ENCODE assay signal across 18 cellular contexts in the genomic region with DNA sequence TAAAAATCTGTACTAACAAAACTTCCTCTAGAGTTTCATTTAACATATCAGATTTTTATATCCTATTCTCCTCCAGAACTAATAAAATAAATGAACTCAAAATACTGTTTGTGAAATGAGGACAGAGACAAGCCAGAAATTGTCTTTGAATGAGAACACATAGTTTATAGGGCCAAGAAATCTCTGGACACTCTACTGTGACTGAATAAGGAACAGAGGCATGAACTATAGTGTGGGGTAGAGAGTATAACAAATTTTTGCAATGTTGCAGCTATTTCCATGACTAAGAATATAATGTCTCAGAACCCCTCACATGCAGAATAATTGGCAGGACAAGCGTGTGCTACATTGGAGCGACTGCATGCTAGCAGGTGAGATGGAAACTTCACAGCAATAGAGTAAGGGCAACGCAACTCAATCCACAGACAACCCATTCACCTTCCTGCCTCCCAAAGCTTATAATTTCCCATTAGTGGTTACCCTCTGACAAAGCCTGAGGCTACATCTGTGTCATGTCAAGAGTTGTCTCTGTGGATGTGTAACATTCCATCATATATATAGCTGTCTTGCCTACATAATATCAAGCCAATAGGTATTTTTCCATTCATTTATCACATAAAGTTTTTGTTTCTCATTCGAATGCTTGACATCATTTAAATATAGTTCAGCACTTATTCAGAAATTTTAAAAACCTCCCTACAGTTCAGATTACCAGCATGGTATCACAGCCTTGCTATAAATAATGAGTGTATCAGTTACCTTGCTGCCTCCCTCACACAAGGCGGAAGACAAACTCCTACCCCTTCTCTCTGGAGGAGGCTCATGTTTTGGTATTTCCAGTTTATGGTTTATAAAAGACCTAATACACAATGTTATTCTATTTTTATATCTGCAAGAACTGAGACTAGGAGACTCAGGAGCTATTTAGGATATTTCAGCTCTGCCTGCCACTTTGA.
"Had no signal": no experiment of that assay in that cellular context is flagged by ENCODE, and none has a peak within 500 bp of the region (broad histone marks: within the 10 kb centered on the region; RNA-seq: fewer than 3 reads in every experiment).

No MANE protein-coding gene starts in this region.

- H2AFZ ChIP-seq: neural progenitor cell had no signal

- H3K4me2 ChIP-seq: neural progenitor cell had no signal

- ATAC-seq: activated T-cell treated with anti-CD3 and anti-CD28 coated beads, Interleukin-2, amount 50 U/mL, for 4 hours; left lobe of liver had no signal

- H3K9ac ChIP-seq: neural progenitor cell had no signal

- H3K9me3 ChIP-seq: ascending aorta, colonic mucosa, ovary, tibial artery had no signal

- H3K27ac ChIP-seq: cardiac muscle cell, colonic mucosa, neural progenitor cell, ovary had no signal

- FAIRE-seq: endothelial cell of umbilical vein had no signal

- H3K4me3 ChIP-seq: ascending aorta, cardiac muscle cell, colonic mucosa, neural progenitor cell, ovary, skin epidermis, tibial artery had no signal

- H3K27me3 ChIP-seq: ascending aorta, cardiac muscle cell, colonic mucosa, neural progenitor cell, ovary, tibial artery had no signal

- DNase-seq: activated CD4-positive, alpha-beta memory T cell treated with anti-CD3 and anti-CD28 coated beads for 36 hours; activated CD4-positive, CD25-positive, alpha-beta regulatory T cell treated with anti-CD3 and anti-CD28 coated beads, Interleukin-2, amount 50 U/mL, for 72 hours; activated gamma-delta T cell treated with Interleukin-2 at 50 U/mL for 16 hours; activated naive CD8-positive, alpha-beta T cell treated with anti-CD3 and anti-CD28 coated beads, Interleukin-2, amount 10 ng/mL, durations not matched to agents 7 days and 5 days; activated T-cell treated with anti-CD3 and anti-CD28 coated beads, Interleukin-2, amount 50 U/mL, for 4 hours; colonic mucosa; glutamatergic neuron; immature natural killer cell; mesenchymal stem cell; ovary; SW 1271; tibial artery had no signal

- H3K4me1 ChIP-seq: ascending aorta, colonic mucosa, neural progenitor cell had no signal

- H3K36me3 ChIP-seq: ascending aorta, cardiac muscle cell, colonic mucosa, neural progenitor cell, ovary, tibial artery had no signal
